ENCODE assay signal across 10 cellular contexts in the genomic region with DNA sequence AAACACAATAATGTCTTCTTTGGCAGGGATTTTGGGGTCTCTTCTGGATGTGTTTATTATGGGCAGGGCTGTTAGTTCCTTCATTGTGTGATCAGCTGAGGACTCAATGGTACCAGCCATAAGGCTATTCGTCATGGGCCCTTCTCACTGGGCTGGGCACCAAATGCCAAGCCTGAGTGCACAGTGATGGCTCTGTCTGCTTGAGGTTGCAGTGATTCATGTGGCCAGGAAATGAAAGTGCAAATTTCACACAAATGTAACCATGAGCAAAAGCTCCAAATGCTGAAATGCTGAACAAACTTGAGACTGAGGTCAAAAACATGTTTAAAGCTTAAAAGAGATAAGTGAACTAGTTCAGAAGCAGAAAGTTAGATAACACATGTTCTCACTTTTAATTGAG.
A peak's percentile ranks its signal among the peaks of the same experiment; 100 is the strongest.
DNase-seq lines count a peak whose midpoint lies in the region; ATAC-seq and TF ChIP-seq lines count a peak whose summit lies in the region.
"Had no signal": no experiment of that assay in that cellular context is flagged by ENCODE, and none has a peak within 500 bp of the region (broad histone marks: within the 10 kb centered on the region; RNA-seq: fewer than 3 reads in every experiment).

No MANE protein-coding gene starts in this region.

- H3K36me3 Mint-ChIP-seq in endothelial cell (ENCODE audit: low read depth, unreplicated experiment), result no peaks in the 10 kb centered on the region
- H3K36me3 Mint-ChIP-seq: CD8-positive, alpha-beta memory T cell had no signal

- DNase-seq in GM12864 (ENCODE audit: low read depth) (peak; percentile 47), astrocyte of the hippocampus (ENCODE audit: low read depth, low spot score) (peak; percentile 57), endothelial cell (ENCODE audit: low spot score) (no peak), COLO829 (ENCODE audit: low spot score) (no peak)
- no peak for DNase-seq in stimulated activated CD4-positive, alpha-beta T cell treated with anti-CD3 and anti-CD28 coated beads, Interleukin-4, amount 100 ng/mL, for 1 hour
- DNase-seq in activated naive CD4-positive, alpha-beta T cell treated with Interleukin-2 at 50 U/mL for 16 hours, result no peak
- DNase-seq: activated CD8-positive, alpha-beta memory T cell treated with anti-CD3 and anti-CD28 coated beads, Interleukin-2, amount 50 U/mL, for 48 hours; CD8-positive, alpha-beta memory T cell had no signal

- no peak overlapping the region for H3K4me3 ChIP-seq in GM12864 (ENCODE audit: low read depth, low read length)

- H3K9me3 Mint-ChIP-seq in endothelial cell (ENCODE audit: unreplicated experiment), result no peaks in the 10 kb centered on the region

- no peaks in the 10 kb centered on the region for H3K27me3 Mint-ChIP-seq in endothelial cell (ENCODE audit: unreplicated experiment)

- H3K27ac Mint-ChIP-seq in endothelial cell (ENCODE audit: unreplicated experiment), result no peak overlapping the region
- H3K27ac Mint-ChIP-seq: CD8-positive, alpha-beta memory T cell had no signal

- ATAC-seq in GM19467 (IDR thresholded peaks at IDR 0.05; ENCODE audit: unreplicated experiment), result peak; percentile 92
- ATAC-seq in HG03060 (IDR thresholded peaks at IDR 0.05; ENCODE audit: low read depth, unreplicated experiment), result peak; percentile 94

- H3K4me1 Mint-ChIP-seq in endothelial cell (ENCODE audit: unreplicated experiment), result no peaks in the 10 kb centered on the region
- H3K4me1 Mint-ChIP-seq: CD8-positive, alpha-beta memory T cell had no signal

- TF ChIP-seq CTCF in GM12864 (IDR thresholded peaks at IDR 0.05; ENCODE audit: low read depth, low read length, missing control alignments) (no peak), endothelial cell (IDR thresholded peaks at IDR 0.05; ENCODE audit: unreplicated experiment) (no peak)

- no peak overlapping the region for H3K4me3 Mint-ChIP-seq in endothelial cell (ENCODE audit: unreplicated experiment)
- H3K4me3 Mint-ChIP-seq: CD8-positive, alpha-beta memory T cell had no signal

Comparison
In these comparisons a context has a peak if more than half of its experiments do, and no peak if none do; other contexts are left out.
1. DNase-seq: peak in GM12864 (single experiment) and astrocyte of the hippocampus (single experiment); none in endothelial cell (single experiment), stimulated activated CD4-positive, alpha-beta T cell treated with anti-CD3 and anti-CD28 coated beads, Interleukin-4, amount 100 ng/mL, for 1 hour (single experiment), activated naive CD4-positive, alpha-beta T cell treated with Interleukin-2 at 50 U/mL for 16 hours (single experiment) and COLO829 (single experiment).